ENCODE assay signal across 8 cellular contexts in genomic region chr6:111564482-111564945, GRCh38. TPM values are rescaled to one million over a fixed set of nuclear protein-coding genes. Genes with fewer than 3 reads are reported as not detected.
A peak's percentile ranks its signal among the peaks of the same experiment; 100 is the strongest.
DNase-seq lines count a peak whose midpoint lies in the region; ATAC-seq and TF ChIP-seq lines count a peak whose summit lies in the region.

No MANE protein-coding gene starts in this region.

- H3K4me1 ChIP-seq in Panc1 (ENCODE audit: control insufficient read depth, insufficient read depth, low read length) = peaks cover 47% of the 10 kb centered on the region

- peak; percentile 55 for DNase-seq in NCI-H345 (lab: John Stamatoyannopoulos, UW)
- no peak for DNase-seq in NCI-H345 treated with DMSO at 0.1 percent for 48 hours (lab: John Stamatoyannopoulos, UW; ENCODE audit: unreplicated experiment)
- DNase-seq in Panc1 (ENCODE audit: low read depth, low spot score) = no peak
- DNase-seq in fibroblast of mammary gland (ENCODE audit: low read depth) = peak; percentile 88
- peak; percentile 20 for DNase-seq in stimulated activated naive CD8-positive, alpha-beta T cell treated with anti-CD3 and anti-CD28 coated beads, Interleukin-15, Interleukin-2, amounts not matched to agents 100 U/mL and 50 U/mL, for 24 hours
- no peak for DNase-seq in NK-92 (lab: John Stamatoyannopoulos, UW; ENCODE audit: unreplicated experiment)
- DNase-seq in RPMI8226 = no peak

- CTCF ChIA-PET in Panc1 (lab: Charles Lee) = no interaction called here

- H3K9me3 ChIP-seq in Panc1 (ENCODE audit: control insufficient read depth, insufficient read depth, low read depth, low read length) = no peaks in the 10 kb centered on the region

- H3K4me3 ChIP-seq in Panc1 (ENCODE audit: low read depth in 2 of 2, low read length in 2 of 2) (no peak overlapping the region), fibroblast of mammary gland (ENCODE audit: control insufficient read depth, low read depth, low read length) (no peak overlapping the region)

- H3K36me3 ChIP-seq in Panc1 (ENCODE audit: control insufficient read depth, insufficient read depth, low read length) = no peaks in the 10 kb centered on the region

- intact Hi-C loops in Panc1 (cut with micrococcal nuclease; ENCODE audit: unreplicated experiment) = no loop called here

- in situ Hi-C loops in Panc1 (cut with HindIII; ENCODE audit: low pct_unique_long_range_greater_than_20kb, low sequenced_read_pairs) = no loop called here

- no peaks in the 10 kb centered on the region for H3K27me3 ChIP-seq in Panc1 (ENCODE audit: control insufficient read depth, insufficient read depth, low read length)

- no TSS peak for BruUV-seq in Panc1 (replicated peaks; lab: Mats Ljungman, UMichigan)

- H3K27ac ChIP-seq in Panc1 (ENCODE audit: low read length) = peak overlapping the region; percentile 83

- peak; percentile 40; the same call in 1 of the 2 replicates for ATAC-seq in Panc1
- peak; percentile 60 for ATAC-seq in stimulated activated naive CD8-positive, alpha-beta T cell treated with anti-CD3 and anti-CD28 coated beads, Interleukin-15, Interleukin-2, amounts not matched to agents 100 U/mL and 50 U/mL, for 24 hours
- no peak for ATAC-seq in GM18873 (IDR thresholded peaks at IDR 0.05; ENCODE audit: low FRiP score, unreplicated experiment)

- POLR2A ChIA-PET in Panc1 (lab: Charles Lee) = interaction anchor here (0.6 kb wide), 1 partner anchor 1450 kb away, joined by 5 read pairs; no protein-coding TSS in a partner anchor

- TF ChIP-seq CTCF in Panc1 (IDR thresholded peaks at IDR 0.05) = no peak
- TF ChIP-seq CTCF in fibroblast of mammary gland (conservative IDR thresholded peaks at IDR 0.05; ENCODE audit: control insufficient read depth, insufficient read depth, low read depth, low read length) = no peak

RNA-seq across cellular contexts. Expression of gene TRAF3IP2, which starts 41.2 kb away (rescaled TPM):
- total RNA-seq in Panc1 (2021; ENCODE audit: unreplicated experiment) = 43.3 TPM
- polyA plus RNA-seq in Panc1 (2012; ENCODE audit: insufficient read length) = 27.5 TPM

Comparison
In these comparisons a context has a peak if more than half of its experiments do, and no peak if none do; other contexts are left out.
1. DNase-seq: peak in NCI-H345 (single experiment), fibroblast of mammary gland (single experiment) and stimulated activated naive CD8-positive, alpha-beta T cell treated with anti-CD3 and anti-CD28 coated beads, Interleukin-15, Interleukin-2, amounts not matched to agents 100 U/mL and 50 U/mL, for 24 hours (single experiment); none in NCI-H345 treated with DMSO at 0.1 percent for 48 hours (single experiment), Panc1 (single experiment), NK-92 (single experiment) and RPMI8226 (single experiment).